8 cellular contexts compared by ENCODE assay signal in the genomic region with DNA sequence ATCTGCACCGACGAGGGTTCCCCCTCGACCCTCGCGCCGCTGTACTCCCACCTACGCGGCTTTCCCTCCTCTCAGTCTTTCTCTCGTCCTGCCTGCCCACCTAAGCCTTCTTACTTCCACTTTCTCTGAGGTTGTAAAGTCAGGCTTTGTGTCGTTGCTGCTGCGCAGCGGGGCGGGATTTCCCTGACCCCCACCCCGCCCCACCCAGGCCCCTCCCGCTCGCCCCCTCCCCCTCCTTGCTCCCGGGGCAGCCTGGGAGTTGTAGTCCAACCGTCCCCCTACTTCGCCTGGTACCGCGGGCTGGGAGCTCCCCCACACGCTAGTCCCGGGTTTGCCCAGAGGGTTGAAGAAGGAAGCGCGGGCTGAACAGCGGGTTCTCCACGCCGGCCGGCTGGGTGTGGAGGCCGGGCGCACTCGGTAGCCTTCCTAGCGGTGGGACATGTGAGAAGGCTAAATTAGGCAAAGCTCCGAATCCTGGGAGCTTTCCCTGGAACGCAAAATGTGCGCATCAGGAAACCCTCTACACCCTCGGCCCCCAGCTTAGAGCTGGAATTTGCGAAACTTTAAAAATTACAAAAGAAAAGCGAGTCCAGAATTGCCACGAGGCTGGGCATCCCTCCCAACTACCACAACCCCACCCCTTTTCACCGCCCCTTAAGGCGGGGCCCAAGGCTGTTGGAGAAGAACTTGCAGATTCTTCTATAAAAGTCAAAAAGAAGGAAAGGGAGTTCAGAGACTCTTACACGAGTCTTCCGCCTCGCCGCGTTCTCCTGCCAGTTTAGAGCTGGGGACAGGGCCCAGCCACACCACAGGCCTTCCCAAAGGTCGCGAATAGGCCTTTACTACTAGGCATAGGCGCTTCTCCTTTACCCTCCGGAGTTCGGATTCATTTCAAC. TPM values are rescaled to one million over a fixed set of nuclear protein-coding genes. Genes with fewer than 3 reads are reported as not detected.
DNase-seq lines count a peak whose midpoint lies in the region; ATAC-seq and FAIRE-seq lines count a peak whose summit lies in the region.

A gene (minus strand): TSS at position 153 of the 896 bp plus-strand sequence. CDS start 1,011 bp downstream, outside the sequence.

- DNase-seq in GF-D8 (lab: John Stamatoyannopoulos, UW) (peak; percentile 71), GOT3 (lab: John Stamatoyannopoulos, UW) (peak; percentile 39), LoVo (ENCODE audit: low spot score) (peak; percentile 66), T follicular helper cell (ENCODE audit: low read depth) (peak; percentile 76), amniotic epithelial cell (ENCODE audit: low read depth) (peak; percentile 79), left ventricle myocardium superior (peak; percentile 83), pulmonary artery endothelial cell (ENCODE audit: low read depth, low spot score) (peak; percentile 53), urothelium cell line (ENCODE audit: low spot score) (peak; percentile 63)

- no peak for FAIRE-seq in urothelium cell line (lab: Jason Lieb, UNC)

- intact Hi-C loops in left ventricle myocardium superior (cut with micrococcal nuclease), result no loop called here

- peak; percentile 96 for ATAC-seq in left ventricle myocardium superior

RNA-seq across cellular contexts. Expression of the gene that starts here (rescaled TPM):
- total RNA-seq in left ventricle myocardium superior, result 3.2 TPM
- total RNA-seq in pulmonary artery endothelial cell, result 72.7 TPM in 2 replicates

Comparison
In these comparisons a context has a peak if more than half of its experiments do, and no peak if none do; other contexts are left out.
1. Peak in every context shown above with its lines: DNase-seq and ATAC-seq.
2. RNA of the gene that starts here (total RNA-seq): 72.7 TPM in pulmonary artery endothelial cell; 3.2 TPM in left ventricle myocardium superior (single experiment); every median in the first group is over 10 times any median in the second.